25 cellular contexts compared by ENCODE assay signal in genomic region chr4:84875636-84876371, GRCh38.
"Had no signal": no experiment of that assay in that cellular context is flagged by ENCODE, and none has a peak within 500 bp of the region (broad histone marks: within the 10 kb centered on the region; RNA-seq: fewer than 3 reads in every experiment).

No MANE protein-coding gene starts in this region.

- DNase-seq: activated CD4-positive, alpha-beta T cell treated with anti-CD3 and anti-CD28 coated beads for 4 hours; activated CD8-positive, alpha-beta T cell treated with anti-CD3 and anti-CD28 coated beads for 36 hours; activated naive CD4-positive, alpha-beta T cell treated with Interleukin-2 at 50 U/mL for 16 hours; activated T-cell treated with anti-CD3 and anti-CD28 coated beads, Interleukin-2, amount 50 U/mL, for 1 hour; anterior cingulate cortex; cerebellar nuclear complex; effector CD8-positive, alpha-beta T cell; foreskin keratinocyte; glutamatergic neuron; hypothalamus; lower lobe of right lung; sigmoid colon; spleen; stimulated activated CD8-positive, alpha-beta memory T cell treated with anti-CD3 and anti-CD28 coated beads, Interleukin-4, amount 100 ng/mL, for 48 hours; stimulated activated naive CD4-positive, alpha-beta T cell; T-helper 2 cell; thyroid gland had no signal

- H2AFZ ChIP-seq: parathyroid adenoma had no signal

- H3K27me3 Mint-ChIP-seq: activated CD8-positive, alpha-beta T cell treated with anti-CD3 and anti-CD28 coated beads for 36 hours; activated T-helper 17 cell treated with anti-CD3 and anti-CD28 coated beads, Interleukin-2, amount 50 U/mL, for 72 hours; dendritic cell treated with granulocyte-macrophage colony-stimulating factor and Interleukin-4, amounts not matched to agents 40 ng/mL and 50 ng/mL, for 4 days; natural killer cell treated with Interleukin-12 subunit alpha and Interleukin-12 subunit beta and Interleukin-15 and Interleukin-18, amount 100 ng/mL, for 72 hours had no signal

- H3K27ac ChIP-seq: esophagus muscularis mucosa, foreskin keratinocyte, lower lobe of right lung, neutrophil, parathyroid adenoma, sigmoid colon, spleen, thyroid gland had no signal

- H3K4me3 Mint-ChIP-seq: activated CD8-positive, alpha-beta T cell treated with anti-CD3 and anti-CD28 coated beads for 36 hours; activated T-helper 17 cell treated with anti-CD3 and anti-CD28 coated beads, Interleukin-2, amount 50 U/mL, for 72 hours; dendritic cell treated with granulocyte-macrophage colony-stimulating factor and Interleukin-4, amounts not matched to agents 40 ng/mL and 50 ng/mL, for 4 days; mesothelial cell of epicardium; natural killer cell treated with Interleukin-12 subunit alpha and Interleukin-12 subunit beta and Interleukin-15 and Interleukin-18, amount 100 ng/mL, for 72 hours; WTC11 had no signal

- H3K36me3 ChIP-seq: esophagus muscularis mucosa, lower lobe of right lung, neutrophil, sigmoid colon, thyroid gland had no signal

- H3K4me1 Mint-ChIP-seq: activated T-helper 17 cell treated with anti-CD3 and anti-CD28 coated beads, Interleukin-2, amount 50 U/mL, for 72 hours had no signal

- H3K27ac Mint-ChIP-seq: activated CD8-positive, alpha-beta T cell treated with anti-CD3 and anti-CD28 coated beads for 36 hours; activated T-helper 17 cell treated with anti-CD3 and anti-CD28 coated beads, Interleukin-2, amount 50 U/mL, for 72 hours; dendritic cell treated with granulocyte-macrophage colony-stimulating factor and Interleukin-4, amounts not matched to agents 40 ng/mL and 50 ng/mL, for 4 days; mesothelial cell of epicardium; natural killer cell treated with Interleukin-12 subunit alpha and Interleukin-12 subunit beta and Interleukin-15 and Interleukin-18, amount 100 ng/mL, for 72 hours; WTC11 had no signal

- ATAC-seq: activated CD8-positive, alpha-beta T cell treated with anti-CD3 and anti-CD28 coated beads for 36 hours; activated T-helper 17 cell treated with anti-CD3 and anti-CD28 coated beads, Interleukin-2, amount 50 U/mL, for 72 hours; foreskin keratinocyte; natural killer cell treated with Interleukin-12 subunit alpha and Interleukin-12 subunit beta and Interleukin-15 and Interleukin-18, amount 100 ng/mL, for 72 hours; WTC11 had no signal

- H3K9ac ChIP-seq: parathyroid adenoma had no signal

- H3K9me3 ChIP-seq: esophagus muscularis mucosa, lower lobe of right lung, neutrophil, sigmoid colon, thyroid gland had no signal

- H3K36me3 Mint-ChIP-seq: natural killer cell treated with Interleukin-12 subunit alpha and Interleukin-12 subunit beta and Interleukin-15 and Interleukin-18, amount 100 ng/mL, for 72 hours had no signal

- H3K4me1 ChIP-seq: lower lobe of right lung, sigmoid colon, spleen, thyroid gland had no signal

- H3K27me3 ChIP-seq: esophagus muscularis mucosa, foreskin keratinocyte, neutrophil, sigmoid colon, spleen, thyroid gland had no signal

- H3K9me3 Mint-ChIP-seq: activated CD8-positive, alpha-beta T cell treated with anti-CD3 and anti-CD28 coated beads for 36 hours; activated T-helper 17 cell treated with anti-CD3 and anti-CD28 coated beads, Interleukin-2, amount 50 U/mL, for 72 hours; dendritic cell treated with granulocyte-macrophage colony-stimulating factor and Interleukin-4, amounts not matched to agents 40 ng/mL and 50 ng/mL, for 4 days; WTC11 had no signal

- H3K4me3 ChIP-seq: esophagus muscularis mucosa, lower lobe of right lung, sigmoid colon, spleen, thyroid gland had no signal
